ENCODE assay signal across 34 cellular contexts in the genomic region with DNA sequence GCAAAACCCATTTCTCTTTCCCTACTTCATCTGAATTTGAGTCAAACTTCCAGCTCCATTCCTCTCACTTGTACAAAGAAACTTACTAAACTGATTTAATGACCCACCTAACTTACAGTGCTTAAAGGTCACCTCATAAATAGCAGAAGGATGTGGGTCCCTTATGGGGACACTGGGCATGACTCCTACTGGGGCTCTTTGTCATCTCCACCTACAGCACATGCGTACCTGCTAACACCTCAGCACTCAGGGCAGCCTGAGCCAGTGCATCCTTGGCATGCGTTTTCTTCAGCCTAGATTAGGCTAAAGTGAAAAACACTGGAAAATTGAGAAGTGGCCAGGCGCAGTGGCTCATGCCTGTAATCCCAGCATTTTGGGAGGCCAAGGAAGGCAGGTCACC.
"Had no signal": no experiment of that assay in that cellular context is flagged by ENCODE, and none has a peak within 500 bp of the region (broad histone marks: within the 10 kb centered on the region; RNA-seq: fewer than 3 reads in every experiment).

No MANE protein-coding gene starts in this region.

- H3K27ac ChIP-seq: adrenal gland, brain microvascular endothelial cell, breast epithelium, VCaP had no signal

- ATAC-seq: activated CD8-positive, alpha-beta T cell treated with anti-CD3 and anti-CD28 coated beads for 36 hours; activated T-cell treated with anti-CD3 and anti-CD28 coated beads, Interleukin-2, amount 50 U/mL, for 4 hours; activated T-cell treated with anti-CD3 and anti-CD28 coated beads, Interleukin-2, amount 50 U/mL, for 72 hours; activated T-helper 17 cell treated with anti-CD3 and anti-CD28 coated beads, Interleukin-2, amount 50 U/mL, for 72 hours; body of pancreas; T-cell had no signal

- H3K9me3 ChIP-seq: adrenal gland, body of pancreas, breast epithelium had no signal

- H3K4me1 Mint-ChIP-seq: activated B cell treated with CpG ODN at 0.5 μM for 24 hours; activated CD4-positive, alpha-beta T cell treated with anti-CD3 and anti-CD28 coated beads, Interleukin-2, amount 10 ng/mL, durations not matched to agents 24 days and 14 days; activated naive CD8-positive, alpha-beta T cell treated with anti-CD3 and anti-CD28 coated beads for 36 hours; activated T-helper 17 cell treated with anti-CD3 and anti-CD28 coated beads, Interleukin-2, amount 50 U/mL, for 72 hours had no signal

- H3K9me3 Mint-ChIP-seq: activated B cell treated with CpG ODN at 0.5 μM for 24 hours; activated CD4-positive, alpha-beta memory T cell treated with anti-CD3 and anti-CD28 coated beads for 36 hours; activated CD4-positive, alpha-beta T cell treated with anti-CD3 and anti-CD28 coated beads, Interleukin-2, amount 10 ng/mL, durations not matched to agents 24 days and 14 days; activated CD8-positive, alpha-beta T cell treated with anti-CD3 and anti-CD28 coated beads for 36 hours; activated naive CD4-positive, alpha-beta T cell treated with anti-CD3 and anti-CD28 coated beads for 36 hours; activated naive CD4-positive, alpha-beta T cell treated with anti-CD3 and anti-CD28 coated beads, Interleukin-2, amount 50 U/mL, for 72 hours; activated naive CD8-positive, alpha-beta T cell treated with anti-CD3 and anti-CD28 coated beads for 36 hours; activated T-cell treated with anti-CD3 and anti-CD28 coated beads, Interleukin-2, amount 50 U/mL, for 4 hours; activated T-cell treated with anti-CD3 and anti-CD28 coated beads, Interleukin-2, amount 50 U/mL, for 72 hours; activated T-helper 1 cell treated with anti-CD3 and anti-CD28 coated beads, Interleukin-12 subunit alpha, Interleukin-12 subunit beta, Interleukin-2, Interleukin-4 antibody, amounts not matched to agents 30 ng/mL and 10 ng/mL and 1 ng/mL, durations not matched to agents 14 hours and 24 hours and 36 hours; activated T-helper 17 cell treated with anti-CD3 and anti-CD28 coated beads, Interleukin-2, amount 50 U/mL, for 72 hours; T-cell; T-helper 2 cell treated with Interferon-gamma antibody and Interleukin-4, amounts not matched to agents 5 μg/mL and 100 μg/mL, for 36 hours had no signal

- H3K4me3 ChIP-seq: adrenal gland, body of pancreas, breast epithelium had no signal

- H3K27ac Mint-ChIP-seq: activated B cell treated with CpG ODN at 0.5 μM for 24 hours; activated CD4-positive, alpha-beta memory T cell treated with anti-CD3 and anti-CD28 coated beads for 36 hours; activated CD4-positive, alpha-beta T cell treated with anti-CD3 and anti-CD28 coated beads, Interleukin-2, amount 10 ng/mL, durations not matched to agents 24 days and 14 days; activated CD8-positive, alpha-beta T cell treated with anti-CD3 and anti-CD28 coated beads for 36 hours; activated naive CD4-positive, alpha-beta T cell treated with anti-CD3 and anti-CD28 coated beads for 36 hours; activated naive CD8-positive, alpha-beta T cell treated with anti-CD3 and anti-CD28 coated beads for 36 hours; activated T-cell treated with anti-CD3 and anti-CD28 coated beads, Interleukin-2, amount 50 U/mL, for 72 hours; activated T-helper 1 cell treated with anti-CD3 and anti-CD28 coated beads, Interleukin-12 subunit alpha, Interleukin-12 subunit beta, Interleukin-2, Interleukin-4 antibody, amounts not matched to agents 30 ng/mL and 10 ng/mL and 1 ng/mL, durations not matched to agents 14 hours and 24 hours and 36 hours; activated T-helper 17 cell treated with anti-CD3 and anti-CD28 coated beads, Interleukin-2, amount 50 U/mL, for 72 hours; T-helper 2 cell treated with Interferon-gamma antibody and Interleukin-4, amounts not matched to agents 5 μg/mL and 100 μg/mL, for 36 hours had no signal

- H3K27me3 Mint-ChIP-seq: activated B cell treated with CpG ODN at 0.5 μM for 24 hours; activated CD4-positive, alpha-beta memory T cell treated with anti-CD3 and anti-CD28 coated beads for 36 hours; activated CD4-positive, alpha-beta T cell treated with anti-CD3 and anti-CD28 coated beads, Interleukin-2, amount 10 ng/mL, durations not matched to agents 24 days and 14 days; activated CD8-positive, alpha-beta T cell treated with anti-CD3 and anti-CD28 coated beads for 36 hours; activated naive CD8-positive, alpha-beta T cell treated with anti-CD3 and anti-CD28 coated beads for 36 hours; activated T-helper 17 cell treated with anti-CD3 and anti-CD28 coated beads, Interleukin-2, amount 50 U/mL, for 72 hours; T-cell had no signal

- DNase-seq: activated B cell treated with CpG ODN at 0.5 μM for 24 hours; activated CD4-positive, alpha-beta memory T cell treated with anti-CD3 and anti-CD28 coated beads for 36 hours; activated CD4-positive, alpha-beta T cell treated with anti-CD3 and anti-CD28 coated beads for 4 hours; activated CD4-positive, alpha-beta T cell treated with anti-CD3 and anti-CD28 coated beads, Interleukin-2, amount 10 ng/mL, durations not matched to agents 24 days and 14 days; activated CD4-positive, alpha-beta T cell treated with anti-CD3 and anti-CD28 coated beads, Interleukin-2, amount 50 U/mL, for 1 hour; activated CD4-positive, alpha-beta T cell treated with anti-CD3 and anti-CD28 coated beads, Interleukin-2, amount 50 U/mL, for 4 hours; activated CD4-positive, CD25-positive, alpha-beta regulatory T cell treated with anti-CD3 and anti-CD28 coated beads, Interleukin-2, amount 50 U/mL, for 72 hours; activated CD8-positive, alpha-beta memory T cell treated with anti-CD3 and anti-CD28 coated beads, Interleukin-2, amount 50 U/mL, for 4 hours; activated CD8-positive, alpha-beta T cell treated with anti-CD3 and anti-CD28 coated beads for 36 hours; activated effector memory CD4-positive, alpha-beta T cell treated with anti-CD3 and anti-CD28 coated beads, Interleukin-2, amount 50 U/mL, for 16 hours; activated gamma-delta T cell treated with Interleukin-2 at 50 U/mL for 16 hours; activated naive CD4-positive, alpha-beta T cell; activated naive CD4-positive, alpha-beta T cell treated with anti-CD3 and anti-CD28 coated beads for 36 hours; activated naive CD4-positive, alpha-beta T cell treated with anti-CD3 and anti-CD28 coated beads, Interleukin-2, amount 50 U/mL, for 16 hours; activated naive CD8-positive, alpha-beta T cell treated with anti-CD3 and anti-CD28 coated beads for 36 hours; activated T-cell treated with anti-CD3 and anti-CD28 coated beads for 4 hours; activated T-cell treated with anti-CD3 and anti-CD28 coated beads, Interleukin-2, amount 50 U/mL, for 1 hour; activated T-cell treated with anti-CD3 and anti-CD28 coated beads, Interleukin-2, amount 50 U/mL, for 4 hours; activated T-cell treated with anti-CD3 and anti-CD28 coated beads, Interleukin-2, amount 50 U/mL, for 72 hours; adrenal gland; amniotic stem cell; aorta; body of pancreas; brain microvascular endothelial cell; central memory CD4-positive, alpha-beta T cell; T-cell; T-helper 2 cell; T-helper 9 cell had no signal

- H3K27me3 ChIP-seq: adrenal gland, body of pancreas, brain microvascular endothelial cell, breast epithelium had no signal

- H3K36me3 ChIP-seq: breast epithelium had no signal

- H3K4me1 ChIP-seq: breast epithelium had no signal

- H3K4me3 Mint-ChIP-seq: activated B cell treated with CpG ODN at 0.5 μM for 24 hours; activated CD4-positive, alpha-beta memory T cell treated with anti-CD3 and anti-CD28 coated beads for 36 hours; activated CD4-positive, alpha-beta T cell treated with anti-CD3 and anti-CD28 coated beads, Interleukin-2, amount 10 ng/mL, durations not matched to agents 24 days and 14 days; activated CD8-positive, alpha-beta T cell treated with anti-CD3 and anti-CD28 coated beads for 36 hours; activated naive CD4-positive, alpha-beta T cell treated with anti-CD3 and anti-CD28 coated beads for 36 hours; activated naive CD8-positive, alpha-beta T cell treated with anti-CD3 and anti-CD28 coated beads for 36 hours; activated T-cell treated with anti-CD3 and anti-CD28 coated beads, Interleukin-2, amount 50 U/mL, for 4 hours; activated T-cell treated with anti-CD3 and anti-CD28 coated beads, Interleukin-2, amount 50 U/mL, for 72 hours; activated T-helper 1 cell treated with anti-CD3 and anti-CD28 coated beads, Interleukin-12 subunit alpha, Interleukin-12 subunit beta, Interleukin-2, Interleukin-4 antibody, amounts not matched to agents 30 ng/mL and 10 ng/mL and 1 ng/mL, durations not matched to agents 14 hours and 24 hours and 36 hours; activated T-helper 17 cell treated with anti-CD3 and anti-CD28 coated beads, Interleukin-2, amount 50 U/mL, for 72 hours; T-cell; T-helper 2 cell treated with Interferon-gamma antibody and Interleukin-4, amounts not matched to agents 5 μg/mL and 100 μg/mL, for 36 hours had no signal
